9 cellular contexts compared by ENCODE assay signal in genomic region chr2:173990970-173991819, GRCh38. TPM values are rescaled to one million over a fixed set of nuclear protein-coding genes. Genes with fewer than 3 reads are reported as not detected.
DNase-seq lines count a peak whose midpoint lies in the region; ATAC-seq and TF ChIP-seq lines count a peak whose summit lies in the region.
"Had no signal": no experiment of that assay in that cellular context is flagged by ENCODE, and none has a peak within 500 bp of the region (broad histone marks: within the 10 kb centered on the region; RNA-seq: fewer than 3 reads in every experiment).

No MANE protein-coding gene starts in this region.

- WGBS in right cardiac atrium, result 15% methylated on average over 13 of the region's 13 CpGs

- CTCF ChIA-PET in RWPE1 (lab: Yijun Ruan, JAX), result no interaction called here

- no peak overlapping the region for H3K4me3 ChIP-seq in right cardiac atrium (ENCODE audit: low read length)
- peak overlapping the region in 1 of 2 donors; percentile 26 for H3K4me3 ChIP-seq in tibial artery
- H3K4me3 ChIP-seq: upper lobe of left lung had no signal

- H3K27me3 ChIP-seq in right cardiac atrium (ENCODE audit: control insufficient read depth, insufficient read depth) (no peaks in the 10 kb centered on the region), tibial artery (no peaks in the 10 kb centered on the region)
- H3K27me3 ChIP-seq: upper lobe of left lung had no signal

- H3K9me3 ChIP-seq in right cardiac atrium (ENCODE audit: control insufficient read depth, low read length) (no peaks in the 10 kb centered on the region), tibial artery (no peaks in the 10 kb centered on the region)
- H3K9me3 ChIP-seq: upper lobe of left lung had no signal

- intact Hi-C loops in right cardiac atrium (cut with DNase I) (no loop called here), tibial artery (cut with DNase I; ENCODE audit: low total_unique reads) (no loop called here)

- POLR2A ChIA-PET in RWPE1 (lab: Yijun Ruan, JAX; ENCODE audit: low non-redundant PET), result no interaction called here

- H3K36me3 ChIP-seq in tibial artery, result no peaks in the 10 kb centered on the region
- H3K36me3 ChIP-seq: upper lobe of left lung had no signal

- H3K27ac ChIP-seq in RWPE1, result peak overlapping the region; percentile 84
- H3K27ac ChIP-seq in right cardiac atrium (ENCODE audit: low read length), result peak overlapping the region; percentile 91
- peak overlapping the region; percentile 72 to 75 for H3K27ac ChIP-seq in tibial artery

- H3K4me1 ChIP-seq in right cardiac atrium (ENCODE audit: control insufficient read depth, insufficient read depth, low read length) (peaks cover 16% of the 10 kb centered on the region), tibial artery (peaks cover 11 to 75% (median 55%) of the 10 kb centered on the region in 4 donors)

- TF ChIP-seq CTCF in RWPE1 (conservative IDR thresholded peaks at IDR 0.05; ENCODE audit: low read depth) (no peak), tibial artery (IDR thresholded peaks at IDR 0.05) (no peak)

- ATAC-seq in GM18502 (IDR thresholded peaks at IDR 0.05; ENCODE audit: poor library complexity, unreplicated experiment), result peak; percentile 78
- peak; percentile 80 for ATAC-seq in HG02678 (IDR thresholded peaks at IDR 0.05; ENCODE audit: unreplicated experiment)
- ATAC-seq in right cardiac atrium, result peak; percentile 87

- DNase-seq in RWPE1 (ENCODE audit: low spot score), result no peak
- peak; percentile 87 to 95 (median 94) for DNase-seq in right cardiac atrium
- DNase-seq in tibial artery, result peak; percentile 86 to 95
- no peak for DNase-seq in activated naive CD4-positive, alpha-beta T cell treated with Interleukin-2 at 50 U/mL for 16 hours
- DNase-seq in T-helper 9 cell, result no peak
- no peak for DNase-seq in NCI-H187 treated with DMSO at 0.1 percent for 48 hours (lab: John Stamatoyannopoulos, UW)
- DNase-seq: upper lobe of left lung had no signal

RNA-seq across cellular contexts. Expression of gene SP3, which starts 26.0 kb away (rescaled TPM):
- 10 to 100 TPM; 44.8 to 52.2 (median 49.0) TPM for total RNA-seq in right cardiac atrium
- 14.9 TPM for polyA plus RNA-seq in right cardiac atrium

Comparison
In these comparisons a context has a peak if more than half of its experiments do, and no peak if none do; other contexts are left out.
1. DNase-seq: peak in right cardiac atrium (3 of 3) and tibial artery (2 of 2); none in RWPE1 (single experiment), activated naive CD4-positive, alpha-beta T cell treated with Interleukin-2 at 50 U/mL for 16 hours (single experiment), T-helper 9 cell (single experiment) and NCI-H187 treated with DMSO at 0.1 percent for 48 hours (single experiment).
2. Peak in every context shown above with its lines, with median percentiles within 50 percentile points of each other: ATAC-seq and H3K27ac ChIP-seq.